Comparison of ENCODE assay signal across 18 cellular contexts in the genomic region with DNA sequence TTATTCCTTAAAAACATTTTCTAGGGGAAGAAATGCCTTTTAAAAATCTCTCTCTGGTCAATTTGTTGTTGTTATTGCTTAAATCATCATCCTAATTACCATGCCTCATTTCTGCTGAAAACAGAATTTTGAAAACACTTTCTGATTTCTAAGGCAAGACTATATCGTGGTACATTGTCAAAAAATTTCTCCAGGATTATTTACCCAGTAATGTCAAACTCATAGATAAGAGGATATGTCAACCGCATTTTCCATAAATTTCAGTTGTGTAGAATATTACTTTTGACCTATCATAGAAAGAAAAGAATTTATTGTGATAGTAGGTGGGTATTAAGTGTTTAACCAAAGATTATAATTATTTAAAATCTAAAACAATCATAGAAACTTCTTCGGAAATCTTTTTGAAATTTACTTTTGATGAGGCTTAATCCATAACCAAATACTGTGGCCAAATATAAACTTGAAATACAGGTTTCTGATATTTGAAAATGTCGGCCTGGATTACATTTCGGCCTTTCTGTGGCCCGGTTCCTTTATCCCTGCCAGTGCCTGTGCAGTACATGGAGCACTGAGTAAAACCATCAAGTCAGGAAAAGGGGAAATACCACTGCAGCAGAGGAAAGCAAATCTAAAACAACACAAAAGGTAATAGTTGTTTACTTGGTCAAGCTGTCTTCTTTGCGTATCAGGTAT.
A peak's percentile ranks its signal among the peaks of the same experiment; 100 is the strongest.
DNase-seq lines count a peak whose midpoint lies in the region; ATAC-seq, FAIRE-seq and TF ChIP-seq lines count a peak whose summit lies in the region.
"Had no signal": no experiment of that assay in that cellular context is flagged by ENCODE, and none has a peak within 500 bp of the region (broad histone marks: within the 10 kb centered on the region; RNA-seq: fewer than 3 reads in every experiment).

No MANE protein-coding gene starts in this region.

- H3K4me1 ChIP-seq in PC-3 (ENCODE audit: insufficient read depth, low read length) (no peaks in the 10 kb centered on the region), pancreas (peaks cover 12 to 25% (median 23%) of the 10 kb centered on the region in 3 donors)

- ATAC-seq in PC-3 (no peak), pancreas (peak; percentile 86 to 95 (median 88)), GM18868 (IDR thresholded peaks at IDR 0.05; ENCODE audit: unreplicated experiment) (no peak), GM19467 (IDR thresholded peaks at IDR 0.05; ENCODE audit: unreplicated experiment) (no peak)
- ATAC-seq: GM12878, HCT116, K562 had no signal

- peak; percentile 42 for DNase-seq in G401 (ENCODE audit: low spot score)
- DNase-seq in PC-3: peak; percentile 6
- peak in 4 of 6 donors; percentile 28 to 36 (median 32) for DNase-seq in pancreas
- no peak for DNase-seq in NCI-H2029 treated with DMSO at 0.1 percent for 48 hours (lab: John Stamatoyannopoulos, UW)
- no peak for DNase-seq in H54 (ENCODE audit: insufficient read length, low spot score)
- DNase-seq: C1 segment of cervical spinal cord; CD4-positive, alpha-beta memory T cell had no signal

- TF ChIP-seq CTCF in C4-2B (conservative IDR thresholded peaks at IDR 0.05): no peak
- TF ChIP-seq CTCF in PC-3 (conservative IDR thresholded peaks at IDR 0.05; ENCODE audit: low read depth, low read length): no peak
- TF ChIP-seq CTCF in pancreas (IDR thresholded peaks at IDR 0.05): no peak

- H4K20me1 ChIP-seq in PC-3 (ENCODE audit: low read length): no peaks in the 10 kb centered on the region

- H3K9ac ChIP-seq in PC-3 (ENCODE audit: low read length): no peak overlapping the region

- CTCF ChIA-PET in PC-3 (lab: Charles Lee): no interaction called here

- no peaks in the 10 kb centered on the region for H3K9me3 ChIP-seq in PC-3 (ENCODE audit: low read length)
- no peaks in the 10 kb centered on the region for H3K9me3 ChIP-seq in pancreas

- H2AFZ ChIP-seq in PC-3 (ENCODE audit: low read length): no peak overlapping the region

- intact Hi-C loops in PC-3 (cut with micrococcal nuclease) (no loop called here), pancreas (cut with DNase I) (loop anchor here in 1 of 3 donors (10.0 kb wide), 1 partner anchor 258 kb away; no protein-coding TSS in a partner anchor)

- TF ChIP-seq POLR2A in H54 (IDR thresholded peaks at IDR 0.05; ENCODE audit: low read depth, low read length): no peak

- no peak overlapping the region for H3K4me2 ChIP-seq in PC-3 (ENCODE audit: low read length)

- no peak overlapping the region for H3K4me3 ChIP-seq in PC-3 (ENCODE audit: low read length)
- H3K4me3 ChIP-seq in pancreas: no peak overlapping the region
- H3K4me3 ChIP-seq: GM12878, K562 had no signal

- H3K27me3 ChIP-seq in PC-3 (ENCODE audit: low read length): no peaks in the 10 kb centered on the region
- H3K27me3 ChIP-seq in pancreas: no peaks in the 10 kb centered on the region

- POLR2A ChIA-PET in PC-3 (lab: Charles Lee; ENCODE audit: unreplicated experiment): interaction anchor here (0.7 kb wide), 1 partner anchor 66 kb away, joined by 5 read pairs; no protein-coding TSS in a partner anchor

- H3K79me2 ChIP-seq in PC-3 (ENCODE audit: low read length): no peaks in the 10 kb centered on the region

- H3K9me2 ChIP-seq in PC-3 (replicated peaks; ENCODE audit: low read length): no peaks in the 10 kb centered on the region

- peak overlapping the region; percentile 73; the same call in 1 of the 2 replicates for H3K27ac ChIP-seq in C4-2B
- H3K27ac ChIP-seq in PC-3 (ENCODE audit: low read length): no peak overlapping the region
- H3K27ac ChIP-seq in pancreas: peak overlapping the region in 2 of 4 donors; percentile 4 to 35
- H3K27ac ChIP-seq: HL-60 had no signal

- no peaks in the 10 kb centered on the region for H3F3A ChIP-seq in PC-3 (ENCODE audit: low read length, unreplicated experiment)

- 18 to 23% methylated on average over 7 of the region's 7 CpGs for WGBS in pancreas, 2 donors

- BruUV-seq in PC-3 (replicated peaks; lab: Mats Ljungman, UMichigan): no TSS peak

- FAIRE-seq in pancreas (lab: Jason Lieb, UNC) (no peak), H54 (lab: Jason Lieb, UNC) (no peak)
- FAIRE-seq: A204.1, D721Med, GM12878, GM18507, GM19239, K562 had no signal

- in situ Hi-C loops in G401 (cut with HindIII; ENCODE audit: low sequenced_read_pairs): no loop called here

- no peaks in the 10 kb centered on the region for H3K36me3 ChIP-seq in PC-3 (ENCODE audit: low read depth, low read length)
- no peaks in the 10 kb centered on the region for H3K36me3 ChIP-seq in pancreas

Comparison
In these comparisons a context has a peak if more than half of its experiments do, and no peak if none do; other contexts are left out.
1. DNase-seq: peak in G401 (single experiment), PC-3 (single experiment) and pancreas (4 of 6); none in NCI-H2029 treated with DMSO at 0.1 percent for 48 hours (single experiment) and H54 (single experiment).
2. ATAC-seq: peak in pancreas (4 of 4); none in PC-3 (single experiment), GM18868 (single experiment) and GM19467 (single experiment).